Comparison of ENCODE assay signal across 11 cellular contexts in genomic region chr13:92843549-92843948, GRCh38.
DNase-seq lines count a peak whose midpoint lies in the region; ATAC-seq lines count a peak whose summit lies in the region.
"Had no signal": no experiment of that assay in that cellular context is flagged by ENCODE, and none has a peak within 500 bp of the region (broad histone marks: within the 10 kb centered on the region; RNA-seq: fewer than 3 reads in every experiment).

No MANE protein-coding gene starts in this region.

- no peak overlapping the region for H3K4me3 Mint-ChIP-seq in activated T-helper 2 cell treated with anti-CD3 and anti-CD28 coated beads, Interferon-gamma antibody, Interleukin-2, Interleukin-4, amounts not matched to agents 10 μg/mL and 5 μg/mL and 100 μg/mL, durations not matched to agents 14 hours and 24 hours and 36 hours (ENCODE audit: low read depth)
- H3K4me3 Mint-ChIP-seq: activated CD8-positive, alpha-beta memory T cell treated with anti-CD3 and anti-CD28 coated beads, Interleukin-2, amount 10 ng/mL, durations not matched to agents 7 days and 5 days; neural crest cell had no signal

- no peak for ATAC-seq in GM21447 (IDR thresholded peaks at IDR 0.05; ENCODE audit: unreplicated experiment)
- ATAC-seq: activated CD8-positive, alpha-beta memory T cell treated with anti-CD3 and anti-CD28 coated beads, Interleukin-2, amount 10 ng/mL, durations not matched to agents 7 days and 5 days had no signal

- H3K36me3 ChIP-seq in skeletal muscle satellite cell (ENCODE audit: insufficient read depth, low read length): no peaks in the 10 kb centered on the region

- peaks cover 6% of the 10 kb centered on the region for H3K9me3 Mint-ChIP-seq in activated T-helper 2 cell treated with anti-CD3 and anti-CD28 coated beads, Interferon-gamma antibody, Interleukin-2, Interleukin-4, amounts not matched to agents 10 μg/mL and 5 μg/mL and 100 μg/mL, durations not matched to agents 14 hours and 24 hours and 36 hours

- no peaks in the 10 kb centered on the region for H3K27me3 ChIP-seq in skeletal muscle satellite cell (ENCODE audit: control insufficient read depth, insufficient read depth, low read length)

- H3K4me3 ChIP-seq in skeletal muscle satellite cell (ENCODE audit: low read length): no peak overlapping the region

- peaks cover 2% of the 10 kb centered on the region for H3K9me3 ChIP-seq in skeletal muscle satellite cell (replicated peaks; ENCODE audit: low read length)

- peak overlapping the region; percentile 21 for H3K9ac ChIP-seq in skeletal muscle satellite cell (ENCODE audit: low read depth, low read length)

- peaks cover 34% of the 10 kb centered on the region for H3K4me1 ChIP-seq in skeletal muscle satellite cell (ENCODE audit: control insufficient read depth, insufficient read depth, low read length)

- DNase-seq in NCI-H2227 treated with DMSO at 0.1 percent for 48 hours (lab: John Stamatoyannopoulos, UW) (peak; percentile 16), NCI-H2227 (lab: John Stamatoyannopoulos, UW; ENCODE audit: unreplicated experiment) (no peak), NCI-H1105 (lab: John Stamatoyannopoulos, UW) (peak; percentile 12), amniotic epithelial cell (ENCODE audit: low read depth) (peak; percentile 62)
- DNase-seq in activated T-helper 2 cell treated with anti-CD3 and anti-CD28 coated beads, Interferon-gamma antibody, Interleukin-2, Interleukin-4, amounts not matched to agents 10 μg/mL and 5 μg/mL and 100 μg/mL, durations not matched to agents 14 hours and 24 hours and 36 hours (ENCODE audit: low spot score): no peak
- DNase-seq in activated CD4-positive, alpha-beta T cell treated with anti-CD3 and anti-CD28 coated beads, Interleukin-2, amount 50 U/mL, for 1 hour: no peak
- DNase-seq: activated CD8-positive, alpha-beta memory T cell treated with anti-CD3 and anti-CD28 coated beads, Interleukin-2, amount 10 ng/mL, durations not matched to agents 7 days and 5 days; NCI-H526 treated with DMSO at 0.1 percent for 48 hours had no signal

- H3K36me3 Mint-ChIP-seq in activated T-helper 2 cell treated with anti-CD3 and anti-CD28 coated beads, Interferon-gamma antibody, Interleukin-2, Interleukin-4, amounts not matched to agents 10 μg/mL and 5 μg/mL and 100 μg/mL, durations not matched to agents 14 hours and 24 hours and 36 hours (ENCODE audit: low read depth): no peaks in the 10 kb centered on the region
- H3K36me3 Mint-ChIP-seq: activated CD8-positive, alpha-beta memory T cell treated with anti-CD3 and anti-CD28 coated beads, Interleukin-2, amount 10 ng/mL, durations not matched to agents 7 days and 5 days had no signal

- H3K27me3 Mint-ChIP-seq in activated T-helper 2 cell treated with anti-CD3 and anti-CD28 coated beads, Interferon-gamma antibody, Interleukin-2, Interleukin-4, amounts not matched to agents 10 μg/mL and 5 μg/mL and 100 μg/mL, durations not matched to agents 14 hours and 24 hours and 36 hours (ENCODE audit: low read depth): no peaks in the 10 kb centered on the region
- H3K27me3 Mint-ChIP-seq: activated CD8-positive, alpha-beta memory T cell treated with anti-CD3 and anti-CD28 coated beads, Interleukin-2, amount 10 ng/mL, durations not matched to agents 7 days and 5 days had no signal

- intact Hi-C loops in activated T-helper 2 cell treated with anti-CD3 and anti-CD28 coated beads, Interferon-gamma antibody, Interleukin-2, Interleukin-4, amounts not matched to agents 10 μg/mL and 5 μg/mL and 100 μg/mL, durations not matched to agents 14 hours and 24 hours and 36 hours (cut with micrococcal nuclease): no loop called here

- H3K4me2 ChIP-seq in skeletal muscle satellite cell (ENCODE audit: low read length): peak overlapping the region; percentile 53

- no peak overlapping the region for H3K27ac Mint-ChIP-seq in activated T-helper 2 cell treated with anti-CD3 and anti-CD28 coated beads, Interferon-gamma antibody, Interleukin-2, Interleukin-4, amounts not matched to agents 10 μg/mL and 5 μg/mL and 100 μg/mL, durations not matched to agents 14 hours and 24 hours and 36 hours
- H3K27ac Mint-ChIP-seq: activated CD8-positive, alpha-beta memory T cell treated with anti-CD3 and anti-CD28 coated beads, Interleukin-2, amount 10 ng/mL, durations not matched to agents 7 days and 5 days had no signal

- no peaks in the 10 kb centered on the region for H3K4me1 Mint-ChIP-seq in activated T-helper 2 cell treated with anti-CD3 and anti-CD28 coated beads, Interferon-gamma antibody, Interleukin-2, Interleukin-4, amounts not matched to agents 10 μg/mL and 5 μg/mL and 100 μg/mL, durations not matched to agents 14 hours and 24 hours and 36 hours (ENCODE audit: low read depth)
- H3K4me1 Mint-ChIP-seq: activated CD8-positive, alpha-beta memory T cell treated with anti-CD3 and anti-CD28 coated beads, Interleukin-2, amount 10 ng/mL, durations not matched to agents 7 days and 5 days had no signal

Comparison
In these comparisons a context has a peak if more than half of its experiments do, and no peak if none do; other contexts are left out.
1. DNase-seq: peak in NCI-H2227 treated with DMSO at 0.1 percent for 48 hours (single experiment), NCI-H1105 (single experiment) and amniotic epithelial cell (single experiment); none in NCI-H2227 (single experiment), activated T-helper 2 cell treated with anti-CD3 and anti-CD28 coated beads, Interferon-gamma antibody, Interleukin-2, Interleukin-4, amounts not matched to agents 10 μg/mL and 5 μg/mL and 100 μg/mL, durations not matched to agents 14 hours and 24 hours and 36 hours (single experiment) and activated CD4-positive, alpha-beta T cell treated with anti-CD3 and anti-CD28 coated beads, Interleukin-2, amount 50 U/mL, for 1 hour (single experiment).